Comparison of ENCODE assay signal across 10 cellular contexts in the genomic region with DNA sequence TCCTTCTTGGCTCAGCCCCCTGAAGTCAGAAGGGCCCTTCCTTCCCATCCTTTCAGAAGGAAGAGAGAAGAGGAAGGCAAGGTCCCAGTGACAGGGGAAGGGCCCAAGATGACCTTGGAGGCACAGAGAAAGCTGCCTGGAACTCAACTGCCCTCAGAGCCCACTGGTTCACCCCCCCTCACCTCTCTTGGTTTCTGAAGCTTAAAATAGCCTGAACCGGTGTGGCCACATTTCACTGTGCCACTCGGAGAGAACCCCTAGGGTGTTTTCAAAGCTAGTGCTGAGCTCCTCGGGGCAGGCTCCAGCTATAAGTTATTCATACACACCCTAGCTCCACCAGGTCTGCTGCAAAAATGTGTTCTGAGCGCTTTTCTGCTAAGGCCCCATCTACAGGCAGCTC.
DNase-seq lines count a peak whose midpoint lies in the region; ATAC-seq, FAIRE-seq and TF ChIP-seq lines count a peak whose summit lies in the region.
"Had no signal": no experiment of that assay in that cellular context is flagged by ENCODE, and none has a peak within 500 bp of the region (broad histone marks: within the 10 kb centered on the region; RNA-seq: fewer than 3 reads in every experiment).

No MANE protein-coding gene starts in this region.

- intact Hi-C loops in heart left ventricle (cut with DNase I) = no loop called here

- 44 to 58% (median 48%) methylated on average over 4 of the region's 4 CpGs for WGBS in heart left ventricle, 4 donors

- H3K27ac ChIP-seq in heart left ventricle = peak overlapping the region in 8 of 12 donors; percentile 2 to 52 (median 36)

- FAIRE-seq in GM12891 (lab: Jason Lieb, UNC) = peak; percentile 67

- DNase-seq in GM12891 (ENCODE audit: insufficient read length, low spot score) (no peak), GM20000 (ENCODE audit: low spot score) (peak; percentile 29), heart left ventricle (no peak), DMS79 treated with DMSO at 0.1 percent for 48 hours (lab: John Stamatoyannopoulos, UW) (no peak), NCI-H82 treated with DMSO at 0.1 percent for 48 hours (lab: John Stamatoyannopoulos, UW; ENCODE audit: unreplicated experiment) (no peak), HuH-7 (ENCODE audit: low spot score) (no peak)
- no peak for DNase-seq in effector CD8-positive, alpha-beta T cell (lab: John Stamatoyannopoulos, UW)
- DNase-seq: stimulated activated CD4-positive, alpha-beta T cell treated with anti-CD3 and anti-CD28 coated beads, Interleukin-2, amount 100 ng/mL, for 48 hours had no signal

- H3K4me1 ChIP-seq in heart left ventricle = peaks cover 0 to 20% (median 9%) of the 10 kb centered on the region in 12 donors

- ATAC-seq in HG03159 (IDR thresholded peaks at IDR 0.05; ENCODE audit: unreplicated experiment) (peak; percentile 81), heart left ventricle (peak in 3 of 4 donors; percentile 64 to 72 (median 66))
- ATAC-seq: activated CD4-positive, CD25-positive, alpha-beta regulatory T cell treated with anti-CD3 and anti-CD28 coated beads, Interleukin-2, amount 50 U/mL, for 24 hours had no signal

- H3K4me3 ChIP-seq in heart left ventricle = no peak overlapping the region

- no peaks in the 10 kb centered on the region for H3K27me3 ChIP-seq in heart left ventricle

- TF ChIP-seq CTCF in GM20000 (IDR thresholded peaks at IDR 0.05; ENCODE audit: extremely low read depth, missing control alignments) (no peak), heart left ventricle (IDR thresholded peaks at IDR 0.05) (no peak)

- no peaks in the 10 kb centered on the region for H3K9me3 ChIP-seq in heart left ventricle

- no peak for TF ChIP-seq POLR2A in GM12891 (IDR thresholded peaks at IDR 0.05; ENCODE audit: low read depth, low read length)
- no peak for TF ChIP-seq POLR2A in heart left ventricle (IDR thresholded peaks at IDR 0.05)

- no peaks in the 10 kb centered on the region for H3K36me3 ChIP-seq in heart left ventricle

TF ChIP-seq in GM12891, 5 proteins besides CTCF, POLR2A, EP300 and RAD21:
- TF ChIP-seq POU2F2 (IDR thresholded peaks at IDR 0.05; ENCODE audit: low read depth, low read length) (peak; percentile 6; the same call in 1 of the 2 replicates), TAF1 (IDR thresholded peaks at IDR 0.05; ENCODE audit: low read depth, low read length) (no peak), SPI1 (IDR thresholded peaks at IDR 0.05; ENCODE audit: low read depth, low read length) (0 out of 2 replicates have a peak, but pooled peaks have one; percentile 2)
